Comparison of ENCODE assay signal across 21 cellular contexts in genomic region chr20:57237006-57237953, GRCh38. TPM values are rescaled to one million over a fixed set of nuclear protein-coding genes. Genes with fewer than 3 reads are reported as not detected.
"Had no signal": no experiment of that assay in that cellular context is flagged by ENCODE, and none has a peak within 500 bp of the region (broad histone marks: within the 10 kb centered on the region; RNA-seq: fewer than 3 reads in every experiment).

No MANE protein-coding gene starts in this region.

- ATAC-seq: activated CD8-positive, alpha-beta memory T cell treated with anti-CD3 and anti-CD28 coated beads, Interleukin-2, amount 10 ng/mL, durations not matched to agents 7 days and 5 days; left lung; psoas muscle; sciatic nerve; stimulated activated naive B cell treated with anti-CD40 and anti-IgM and Interleukin-4, amounts not matched to agents 10 μg/mL and 1 μg/mL and 100 μg/mL, for 72 hours; T-cell; WTC11 had no signal

- DNase-seq: activated CD4-positive, alpha-beta memory T cell treated with anti-CD3 and anti-CD28 coated beads, Interleukin-2, amount 10 ng/mL, durations not matched to agents 7 days and 5 days; activated CD4-positive, alpha-beta T cell treated with anti-CD3 and anti-CD28 coated beads for 4 hours; activated CD8-positive, alpha-beta memory T cell treated with anti-CD3 and anti-CD28 coated beads, Interleukin-2, amount 10 ng/mL, durations not matched to agents 7 days and 5 days; activated naive CD4-positive, alpha-beta T cell; activated naive CD8-positive, alpha-beta T cell treated with anti-CD3 and anti-CD28 coated beads for 36 hours; amniotic stem cell; caudate nucleus; dorsolateral prefrontal cortex; erythroblast; kidney; left lung; ovary; psoas muscle; spleen; stimulated activated CD4-positive, alpha-beta T cell treated with anti-CD3 and anti-CD28 coated beads, Interleukin-4, amount 100 ng/mL, for 4 hours; stimulated activated naive B cell treated with anti-CD40 and anti-IgM and Interleukin-4, amounts not matched to agents 10 μg/mL and 1 μg/mL and 100 μg/mL, for 72 hours; T-cell had no signal

- H3K9me3 Mint-ChIP-seq: activated CD4-positive, alpha-beta memory T cell treated with anti-CD3 and anti-CD28 coated beads, Interleukin-2, amount 10 ng/mL, durations not matched to agents 7 days and 5 days; activated naive CD8-positive, alpha-beta T cell treated with anti-CD3 and anti-CD28 coated beads for 36 hours had no signal

- H3K36me3 ChIP-seq: left lung, ovary, spleen, thoracic aorta had no signal

- H3K4me3 ChIP-seq: dorsolateral prefrontal cortex, left lung, ovary, psoas muscle, spleen, thoracic aorta had no signal

- H3K27me3 ChIP-seq: ovary had no signal

- H3K9me3 ChIP-seq: ovary, psoas muscle, thoracic aorta had no signal

- H3K36me3 Mint-ChIP-seq: activated CD8-positive, alpha-beta memory T cell treated with anti-CD3 and anti-CD28 coated beads, Interleukin-2, amount 10 ng/mL, durations not matched to agents 7 days and 5 days; activated naive CD8-positive, alpha-beta T cell treated with anti-CD3 and anti-CD28 coated beads for 36 hours; stimulated activated naive B cell treated with anti-CD40 and anti-IgM and Interleukin-4, amounts not matched to agents 10 μg/mL and 1 μg/mL and 100 μg/mL, for 72 hours; T-cell had no signal

- H3K27ac ChIP-seq: dorsolateral prefrontal cortex, left lung, ovary, psoas muscle, spleen, thoracic aorta had no signal

- H3K4me3 Mint-ChIP-seq: activated CD4-positive, alpha-beta memory T cell treated with anti-CD3 and anti-CD28 coated beads, Interleukin-2, amount 10 ng/mL, durations not matched to agents 7 days and 5 days; activated CD8-positive, alpha-beta memory T cell treated with anti-CD3 and anti-CD28 coated beads, Interleukin-2, amount 10 ng/mL, durations not matched to agents 7 days and 5 days; activated naive CD8-positive, alpha-beta T cell treated with anti-CD3 and anti-CD28 coated beads for 36 hours; stimulated activated naive B cell treated with anti-CD40 and anti-IgM and Interleukin-4, amounts not matched to agents 10 μg/mL and 1 μg/mL and 100 μg/mL, for 72 hours; T-cell; WTC11 had no signal

- H3K4me1 ChIP-seq: left lung, psoas muscle, spleen had no signal

- H3K4me1 Mint-ChIP-seq: activated CD4-positive, alpha-beta memory T cell treated with anti-CD3 and anti-CD28 coated beads, Interleukin-2, amount 10 ng/mL, durations not matched to agents 7 days and 5 days; activated CD8-positive, alpha-beta memory T cell treated with anti-CD3 and anti-CD28 coated beads, Interleukin-2, amount 10 ng/mL, durations not matched to agents 7 days and 5 days; activated naive CD8-positive, alpha-beta T cell treated with anti-CD3 and anti-CD28 coated beads for 36 hours; stimulated activated naive B cell treated with anti-CD40 and anti-IgM and Interleukin-4, amounts not matched to agents 10 μg/mL and 1 μg/mL and 100 μg/mL, for 72 hours; T-cell had no signal

- H3K27ac Mint-ChIP-seq: activated CD4-positive, alpha-beta memory T cell treated with anti-CD3 and anti-CD28 coated beads, Interleukin-2, amount 10 ng/mL, durations not matched to agents 7 days and 5 days; activated CD8-positive, alpha-beta memory T cell treated with anti-CD3 and anti-CD28 coated beads, Interleukin-2, amount 10 ng/mL, durations not matched to agents 7 days and 5 days; activated naive CD8-positive, alpha-beta T cell treated with anti-CD3 and anti-CD28 coated beads for 36 hours; stimulated activated naive B cell treated with anti-CD40 and anti-IgM and Interleukin-4, amounts not matched to agents 10 μg/mL and 1 μg/mL and 100 μg/mL, for 72 hours; T-cell; WTC11 had no signal

RNA-seq across cellular contexts. Expression of gene BMP7, which starts 29.2 kb away (rescaled TPM):
- total RNA-seq: activated CD4-positive, alpha-beta memory T cell treated with anti-CD3 and anti-CD28 coated beads, Interleukin-2, amount 10 ng/mL, durations not matched to agents 7 days and 5 days; activated CD8-positive, alpha-beta memory T cell treated with anti-CD3 and anti-CD28 coated beads, Interleukin-2, amount 10 ng/mL, durations not matched to agents 7 days and 5 days; activated naive CD8-positive, alpha-beta T cell treated with anti-CD3 and anti-CD28 coated beads for 36 hours; mononuclear cell; psoas muscle; T-cell had no signal
